Comparison of ENCODE assay signal across 24 cellular contexts in the genomic region with DNA sequence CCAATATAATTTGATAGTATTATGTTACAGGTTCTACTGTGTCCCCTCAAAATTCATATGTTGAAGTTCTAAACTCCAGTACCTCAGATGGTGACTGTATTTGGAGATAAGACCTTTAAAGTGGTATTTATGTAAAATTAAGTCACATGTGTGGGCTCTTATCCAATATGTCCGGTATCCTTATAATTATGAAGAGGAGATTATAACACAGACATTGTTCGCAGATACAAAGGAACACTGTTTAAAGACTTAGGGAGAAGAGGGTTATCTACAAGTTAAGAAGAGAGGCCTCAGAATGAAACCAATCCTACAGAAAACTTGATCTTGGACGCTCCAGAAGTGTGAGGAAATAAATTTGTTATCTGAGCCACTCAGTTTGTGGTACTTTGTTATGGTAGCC.
"Had no signal": no experiment of that assay in that cellular context is flagged by ENCODE, and none has a peak within 500 bp of the region (broad histone marks: within the 10 kb centered on the region; RNA-seq: fewer than 3 reads in every experiment).

No MANE protein-coding gene starts in this region.

- DNase-seq: activated CD4-positive, alpha-beta T cell treated with anti-CD3 and anti-CD28 coated beads for 36 hours; activated CD4-positive, CD25-positive, alpha-beta regulatory T cell; activated CD8-positive, alpha-beta T cell treated with anti-CD3 and anti-CD28 coated beads, Interleukin-2, amount 10 ng/mL, durations not matched to agents 7 days and 5 days; activated effector memory CD4-positive, alpha-beta T cell treated with Interleukin-2 at 50 U/mL for 16 hours; activated naive CD4-positive, alpha-beta T cell treated with anti-CD3 and anti-CD28 coated beads for 36 hours; activated naive CD8-positive, alpha-beta T cell treated with anti-CD3 and anti-CD28 coated beads, Interleukin-2, amount 10 ng/mL, durations not matched to agents 7 days and 5 days; activated T-cell treated with anti-CD3 and anti-CD28 coated beads for 4 hours; amniotic stem cell; head of caudate nucleus; hippocampal formation; left cardiac atrium; mesenchymal stem cell; natural killer cell; ovary; right lobe of liver; stimulated activated CD4-positive, alpha-beta T cell treated with anti-CD3 and anti-CD28 coated beads, Interleukin-2, amount 100 ng/mL, for 48 hours; stimulated activated naive CD8-positive, alpha-beta T cell treated with anti-CD3 and anti-CD28 coated beads, Interleukin-15, Interleukin-2, amounts not matched to agents 100 U/mL and 50 U/mL, for 24 hours; T-helper 1 cell; testis; transverse colon had no signal

- H3K4me3 Mint-ChIP-seq: activated CD4-positive, alpha-beta T cell treated with anti-CD3 and anti-CD28 coated beads for 36 hours; activated CD8-positive, alpha-beta T cell treated with anti-CD3 and anti-CD28 coated beads, Interleukin-2, amount 10 ng/mL, durations not matched to agents 7 days and 5 days; activated naive CD4-positive, alpha-beta T cell treated with anti-CD3 and anti-CD28 coated beads for 36 hours; activated naive CD8-positive, alpha-beta T cell treated with anti-CD3 and anti-CD28 coated beads, Interleukin-2, amount 10 ng/mL, durations not matched to agents 7 days and 5 days; central memory CD8-positive, alpha-beta T cell; dendritic cell treated with granulocyte-macrophage colony-stimulating factor and Interleukin-4, amounts not matched to agents 40 ng/mL and 50 ng/mL, for 4 days; natural killer cell; T-helper 2 cell treated with Interferon-gamma antibody and Interleukin-4, amounts not matched to agents 5 μg/mL and 100 μg/mL, for 36 hours had no signal

- H3K9me3 Mint-ChIP-seq: activated naive CD4-positive, alpha-beta T cell treated with anti-CD3 and anti-CD28 coated beads for 36 hours; activated naive CD8-positive, alpha-beta T cell treated with anti-CD3 and anti-CD28 coated beads, Interleukin-2, amount 10 ng/mL, durations not matched to agents 7 days and 5 days; central memory CD8-positive, alpha-beta T cell; dendritic cell treated with granulocyte-macrophage colony-stimulating factor and Interleukin-4, amounts not matched to agents 40 ng/mL and 50 ng/mL, for 4 days; natural killer cell; T-helper 2 cell treated with Interferon-gamma antibody and Interleukin-4, amounts not matched to agents 5 μg/mL and 100 μg/mL, for 36 hours had no signal

- H3K36me3 Mint-ChIP-seq: activated naive CD8-positive, alpha-beta T cell treated with anti-CD3 and anti-CD28 coated beads, Interleukin-2, amount 10 ng/mL, durations not matched to agents 7 days and 5 days; natural killer cell had no signal

- H3K27ac Mint-ChIP-seq: activated CD4-positive, alpha-beta T cell treated with anti-CD3 and anti-CD28 coated beads for 36 hours; activated CD8-positive, alpha-beta T cell treated with anti-CD3 and anti-CD28 coated beads, Interleukin-2, amount 10 ng/mL, durations not matched to agents 7 days and 5 days; activated naive CD4-positive, alpha-beta T cell treated with anti-CD3 and anti-CD28 coated beads for 36 hours; activated naive CD8-positive, alpha-beta T cell treated with anti-CD3 and anti-CD28 coated beads, Interleukin-2, amount 10 ng/mL, durations not matched to agents 7 days and 5 days; dendritic cell treated with granulocyte-macrophage colony-stimulating factor and Interleukin-4, amounts not matched to agents 40 ng/mL and 50 ng/mL, for 4 days; natural killer cell; progenitor cell of endocrine pancreas; T-helper 2 cell treated with Interferon-gamma antibody and Interleukin-4, amounts not matched to agents 5 μg/mL and 100 μg/mL, for 36 hours had no signal

- H3K4me1 Mint-ChIP-seq: activated naive CD8-positive, alpha-beta T cell treated with anti-CD3 and anti-CD28 coated beads, Interleukin-2, amount 10 ng/mL, durations not matched to agents 7 days and 5 days had no signal

- H3K27me3 Mint-ChIP-seq: activated CD4-positive, alpha-beta T cell treated with anti-CD3 and anti-CD28 coated beads for 36 hours; activated naive CD8-positive, alpha-beta T cell treated with anti-CD3 and anti-CD28 coated beads, Interleukin-2, amount 10 ng/mL, durations not matched to agents 7 days and 5 days; central memory CD8-positive, alpha-beta T cell; dendritic cell treated with granulocyte-macrophage colony-stimulating factor and Interleukin-4, amounts not matched to agents 40 ng/mL and 50 ng/mL, for 4 days; progenitor cell of endocrine pancreas had no signal
